19 cellular contexts compared by ENCODE assay signal in the genomic region with DNA sequence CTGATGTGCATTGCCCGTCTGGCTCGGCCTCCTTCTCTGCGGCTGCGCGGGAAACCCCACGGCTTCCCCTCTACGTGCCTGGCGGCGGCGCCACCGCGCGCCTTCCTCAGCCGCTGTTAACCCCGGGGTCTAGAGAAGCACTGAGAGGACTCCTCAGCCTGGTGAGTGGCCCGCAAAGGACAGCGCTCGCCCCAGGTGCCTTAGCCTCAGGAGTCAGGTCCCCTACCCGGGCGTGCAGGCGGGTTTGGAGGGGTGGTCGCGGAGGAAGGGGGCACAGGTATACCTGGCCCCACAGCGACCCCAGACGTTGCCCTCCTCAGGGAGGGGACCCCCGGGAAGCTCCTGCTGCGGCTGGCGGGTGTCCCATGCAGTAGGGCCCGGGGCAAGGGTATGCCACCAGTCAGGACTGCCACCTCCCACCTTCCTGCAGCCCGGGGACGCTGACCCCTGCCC. TPM values are rescaled to one million over a fixed set of nuclear protein-coding genes. Genes with fewer than 3 reads are reported as not detected.
DNase-seq lines count a peak whose midpoint lies in the region; ATAC-seq and TF ChIP-seq lines count a peak whose summit lies in the region.
"Had no signal": no experiment of that assay in that cellular context is flagged by ENCODE, and none has a peak within 500 bp of the region (broad histone marks: within the 10 kb centered on the region; RNA-seq: fewer than 3 reads in every experiment).

No MANE protein-coding gene starts in this region.

- H4K8ac ChIP-seq in IMR-90 (ENCODE audit: low read depth in 2 of 2, low read length in 2 of 2) = no peak overlapping the region

- TF ChIP-seq POLR2A in IMR-90 (IDR thresholded peaks at IDR 0.05; ENCODE audit: low read depth, low read length) = no peak
- no peak for TF ChIP-seq POLR2A in gastroesophageal sphincter (IDR thresholded peaks at IDR 0.05)

- DNase-seq in Right ventricle myocardium inferior (ENCODE audit: missing footprints) (no peak), left ventricle myocardium superior (no peak), IMR-90 (no peak), upper lobe of right lung (no peak), NOMO-1 treated with DMSO at 0.1 percent for 48 hours (lab: John Stamatoyannopoulos, UW; ENCODE audit: unreplicated experiment) (no peak), activated gamma-delta T cell (lab: John Stamatoyannopoulos, UW) (no peak), SW 1271 (lab: John Stamatoyannopoulos, UW) (no peak)
- DNase-seq: 8988T; AML-193; Caco-2; CD8-positive, alpha-beta memory T cell; DMS53; GF-D8; GOT3 had no signal

- H3K23ac ChIP-seq in IMR-90 (ENCODE audit: low read depth, low read length) = no peak overlapping the region

- intact Hi-C loops in Right ventricle myocardium inferior (cut with DNase I) = no loop called here
- intact Hi-C loops in left ventricle myocardium superior (cut with micrococcal nuclease) = no loop called here
- intact Hi-C loops in IMR-90 (cut with micrococcal nuclease) = loop anchor here (10.0 kb wide), 1 partner anchor 305 kb away; no protein-coding TSS in a partner anchor
- intact Hi-C loops in upper lobe of right lung (cut with DNase I) = no loop called here

- TF ChIP-seq CTCF in IMR-90 (conservative IDR thresholded peaks at IDR 0.05; ENCODE audit: low read depth, low read length) = no peak
- no peak for TF ChIP-seq CTCF in gastroesophageal sphincter (IDR thresholded peaks at IDR 0.05)
- no peak for TF ChIP-seq CTCF in upper lobe of right lung (IDR thresholded peaks at IDR 0.05)

- H4K20me1 ChIP-seq in IMR-90 (ENCODE audit: insufficient read depth, low read length) = no peaks in the 10 kb centered on the region
- H4K20me1 ChIP-seq: BLaER1 had no signal

- 87% methylated on average over 14 of the region's 31 CpGs; no CpG with 5 or more reads in 1 of the 2 experiments for WGBS in IMR-90 (ENCODE audit: extremely low coverage in 2 of 2, insufficient read length in 1 of 2), 2 experiments
- WGBS in gastroesophageal sphincter (ENCODE audit: low coverage in 1 of 2), 2 donors = 86 to 93% methylated on average over 7 to 8 of the region's 31 CpGs

- in situ Hi-C loops in IMR-90 (cut with MboI; ENCODE audit: low sequenced_read_pairs) = no loop called here

- H3K27ac ChIP-seq in IMR-90 (ENCODE audit: insufficient read depth, low read length) = no peak overlapping the region
- no peak overlapping the region for H3K27ac ChIP-seq in gastroesophageal sphincter
- H3K27ac ChIP-seq in upper lobe of right lung = no peak overlapping the region
- H3K27ac ChIP-seq: BLaER1 had no signal

- H4K5ac ChIP-seq in IMR-90 (ENCODE audit: low read depth, low read length) = no peak overlapping the region

- no peak overlapping the region for H2BK120ac ChIP-seq in IMR-90 (ENCODE audit: low read depth, low read length)

- H2BK20ac ChIP-seq in IMR-90 (ENCODE audit: low read depth, low read length) = no peak overlapping the region

- POLR2A ChIA-PET in IMR-90 (lab: Charles Lee; ENCODE audit: unreplicated experiment) = no interaction called here

- no peak overlapping the region for H3K9ac ChIP-seq in IMR-90 (ENCODE audit: low read depth, low read length)
- H3K9ac ChIP-seq: BLaER1 had no signal

- no peak overlapping the region for H3K4me2 ChIP-seq in IMR-90 (ENCODE audit: low read depth, low read length)
- H3K4me2 ChIP-seq: BLaER1 had no signal

- TF ChIP-seq RAD21 in IMR-90 (IDR thresholded peaks at IDR 0.05; ENCODE audit: low read length) = no peak

- no peak overlapping the region for H3K14ac ChIP-seq in IMR-90 (replicated peaks; ENCODE audit: low read depth, low read length)

- H3K36me3 ChIP-seq in IMR-90 (ENCODE audit: control insufficient read depth, insufficient read depth, low read length) (no peaks in the 10 kb centered on the region), gastroesophageal sphincter (no peaks in the 10 kb centered on the region), upper lobe of right lung (no peaks in the 10 kb centered on the region)
- H3K36me3 ChIP-seq: BLaER1 had no signal

- H3K4me1 ChIP-seq in IMR-90 (ENCODE audit: control insufficient read depth, insufficient read depth, low read length) (0 out of 2 replicates have a peak, but pooled peaks cover 1% of the 10 kb centered on the region), gastroesophageal sphincter (no peaks in the 10 kb centered on the region), upper lobe of right lung (no peaks in the 10 kb centered on the region)
- H3K4me1 ChIP-seq: BLaER1 had no signal

- dilution Hi-C loops in IMR-90 (cut with HindIII; ENCODE audit: low sequenced_read_pairs, unreplicated experiment) = no loop called here

- H3K9me3 ChIP-seq in IMR-90 (ENCODE audit: control insufficient read depth, insufficient read depth, low read length) (no peaks in the 10 kb centered on the region), gastroesophageal sphincter (no peaks in the 10 kb centered on the region), upper lobe of right lung (no peaks in the 10 kb centered on the region)

- H3K4me3 ChIP-seq in IMR-90 (ENCODE audit: insufficient read depth, low read depth, low read length) (no peak overlapping the region), gastroesophageal sphincter (no peak overlapping the region), upper lobe of right lung (no peak overlapping the region)
- H3K4me3 ChIP-seq: BLaER1, GM12878 had no signal

- H3K56ac ChIP-seq in IMR-90 (ENCODE audit: extremely low read depth, insufficient read depth, low read length) = no peak overlapping the region

- no peak for TF ChIP-seq EP300 in gastroesophageal sphincter (IDR thresholded peaks at IDR 0.05)

- H3K4ac ChIP-seq in IMR-90 (ENCODE audit: low read depth, low read length) = no peak overlapping the region

- no peak overlapping the region for H2BK15ac ChIP-seq in IMR-90 (ENCODE audit: low read depth, low read length)

- H3K27me3 ChIP-seq in IMR-90 (ENCODE audit: control insufficient read depth, insufficient read depth, low read length) (no peaks in the 10 kb centered on the region; the same call in 1 of the 2 replicates), gastroesophageal sphincter (no peaks in the 10 kb centered on the region), upper lobe of right lung (no peaks in the 10 kb centered on the region)
- H3K27me3 ChIP-seq: BLaER1 had no signal

- ATAC-seq in Right ventricle myocardium inferior = peak; percentile 13
- ATAC-seq in left ventricle myocardium superior = no peak
- ATAC-seq in IMR-90 (ENCODE audit: low read depth) = no peak
- ATAC-seq in gastroesophageal sphincter = peak; percentile 22
- peak; percentile 34 for ATAC-seq in upper lobe of right lung
- ATAC-seq: GM12878, HCT116, HepG2 had no signal

- peak overlapping the region; percentile 59 for H2AFZ ChIP-seq in IMR-90 (replicated peaks; ENCODE audit: low read length, poor library complexity)

- H3K9me1 ChIP-seq in IMR-90 (ENCODE audit: insufficient read depth, low read length) = no peaks in the 10 kb centered on the region

- no peak overlapping the region for H3K18ac ChIP-seq in IMR-90 (ENCODE audit: low read depth, low read length)

- no TSS peak for BruUV-seq in IMR-90 (replicated peaks; lab: Mats Ljungman, UMichigan)

- peak overlapping the region; percentile 12 for H2AK9ac ChIP-seq in IMR-90 (replicated peaks; ENCODE audit: low read depth, low read length, poor library complexity)

- H3K79me1 ChIP-seq in IMR-90 (ENCODE audit: low read depth in 1 of 2, low read length in 2 of 2) = no peaks in the 10 kb centered on the region

- no peak overlapping the region for H2AK5ac ChIP-seq in IMR-90 (ENCODE audit: low read depth, low read length)

- CTCF ChIA-PET in IMR-90 (lab: Yijun Ruan, JAX) = interaction anchor here (0.7 kb wide), 1 partner anchor 10 kb away, joined by 3 read pairs; no protein-coding TSS in a partner anchor

- no peak overlapping the region for H2BK5ac ChIP-seq in IMR-90 (ENCODE audit: low read depth, low read length, poor library complexity, severe bottlenecking)

- H4K91ac ChIP-seq in IMR-90 (ENCODE audit: insufficient read depth, low read depth, low read length) = no peak overlapping the region

TF ChIP-seq in IMR-90, 13 proteins besides CTCF, POLR2A, EP300 and RAD21 (continues in another document):
- TF ChIP-seq BHLHE40 (IDR thresholded peaks at IDR 0.05; ENCODE audit: low read depth, low read length) = no peak
- TF ChIP-seq, protein P1, sequence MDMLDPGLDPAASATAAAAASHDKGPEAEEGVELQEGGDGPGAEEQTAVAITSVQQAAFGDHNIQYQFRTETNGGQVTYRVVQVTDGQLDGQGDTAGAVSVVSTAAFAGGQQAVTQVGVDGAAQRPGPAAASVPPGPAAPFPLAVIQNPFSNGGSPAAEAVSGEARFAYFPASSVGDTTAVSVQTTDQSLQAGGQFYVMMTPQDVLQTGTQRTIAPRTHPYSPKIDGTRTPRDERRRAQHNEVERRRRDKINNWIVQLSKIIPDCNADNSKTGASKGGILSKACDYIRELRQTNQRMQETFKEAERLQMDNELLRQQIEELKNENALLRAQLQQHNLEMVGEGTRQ (IDR thresholded peaks at IDR 0.05; ENCODE audit: low read depth, low read length) = no peak
- no peak for TF ChIP-seq CHD1 (IDR thresholded peaks at IDR 0.05; ENCODE audit: low read depth, low read length)
- no peak for TF ChIP-seq CEBPB (IDR thresholded peaks at IDR 0.05; ENCODE audit: low read depth, low read length)
- no peak for TF ChIP-seq SMC3 (IDR thresholded peaks at IDR 0.05; ENCODE audit: low read depth, low read length)
- TF ChIP-seq FOS (IDR thresholded peaks at IDR 0.05; ENCODE audit: low read depth, low read length) = no peak
- no peak for TF ChIP-seq RCOR1 (IDR thresholded peaks at IDR 0.05; ENCODE audit: insufficient replicate concordance, low read length)

RNA-seq across cellular contexts. Expression of a gene that starts 51.0 kb away (rescaled TPM):
- total RNA-seq in Right ventricle myocardium inferior = 6.2 TPM
- total RNA-seq in left ventricle myocardium superior = 6.9 TPM
- 12.0 and 32.8 TPM in 2 replicates for total RNA-seq in IMR-90 (2012; rRNA removed)
- polyA plus RNA-seq in IMR-90 (2012; rRNA removed) = 4.8 and 5.9 TPM in 2 replicates
- 0.69 and 0.88 TPM in 2 replicates for polyA plus RNA-seq in IMR-90 (2012; cell fraction: cytosol; rRNA removed)
- polyA plus RNA-seq in IMR-90 (2012; cell fraction: nucleus; rRNA removed; ENCODE audit: low replicate concordance) = 3.1 and 41.9 TPM in 2 replicates
- 10 to 100 TPM in 3 of 4 donors, 1 to 10 TPM in 1; 8.3 to 12.1 (median 11.1) TPM for total RNA-seq in gastroesophageal sphincter
- total RNA-seq in upper lobe of right lung = 11.5 TPM

RNA-seq across cellular contexts. Expression of a gene that starts 58.8 kb away (rescaled TPM):
- total RNA-seq in Right ventricle myocardium inferior (8.1 TPM), left ventricle myocardium superior (6.7 TPM), IMR-90 (2012; rRNA removed) (11.4 and 11.5 TPM in 2 replicates), gastroesophageal sphincter (10 to 100 TPM in 1 of 4 donors, 1 to 10 TPM in 3; 5.9 to 16.7 (median 7.1) TPM), upper lobe of right lung (10.9 TPM)
- polyA plus RNA-seq in IMR-90 (2012; rRNA removed) = 4.1 and 4.6 TPM in 2 replicates
- polyA plus RNA-seq in IMR-90 (2012; cell fraction: cytosol; rRNA removed) = 0.73 and 1.1 TPM in 2 replicates
- polyA plus RNA-seq in IMR-90 (2012; cell fraction: nucleus; rRNA removed; ENCODE audit: low replicate concordance) = 1.6 and 13.3 TPM in 2 replicates

Comparison
In these comparisons a context has a peak if more than half of its experiments do, and no peak if none do; other contexts are left out.
1. ATAC-seq: peak in Right ventricle myocardium inferior (single experiment), gastroesophageal sphincter (single experiment) and upper lobe of right lung (single experiment); none in left ventricle myocardium superior (single experiment) and IMR-90 (single experiment).